ENCODE assay signal across 28 cellular contexts in the genomic region with DNA sequence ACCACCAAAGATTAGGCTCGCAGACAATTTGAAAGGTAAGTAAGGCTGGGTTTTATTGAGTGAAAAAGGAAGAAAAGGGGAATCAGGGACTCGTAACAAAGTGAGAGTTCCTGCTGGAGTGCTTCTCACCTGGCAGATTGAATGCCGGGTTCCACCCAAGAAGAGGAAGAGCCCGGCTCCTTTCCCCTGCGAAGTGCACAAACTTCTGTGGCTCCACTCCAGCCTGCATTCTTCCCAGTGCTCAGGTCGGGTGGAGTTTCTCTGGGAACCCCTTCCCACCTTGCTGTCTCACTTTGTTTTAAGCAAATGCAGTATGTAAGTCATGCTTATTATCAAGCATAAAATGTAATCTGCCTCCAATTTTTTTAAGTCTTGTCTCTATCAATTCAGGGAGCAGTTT.
"Had no signal": no experiment of that assay in that cellular context is flagged by ENCODE, and none has a peak within 500 bp of the region (broad histone marks: within the 10 kb centered on the region; RNA-seq: fewer than 3 reads in every experiment).

No MANE protein-coding gene starts in this region.

- FAIRE-seq: colon, small intestine had no signal

- H3K36me3 Mint-ChIP-seq: immature natural killer cell; natural killer cell treated with Interleukin-12 subunit alpha and Interleukin-12 subunit beta and Interleukin-15 and Interleukin-18, amount 100 ng/mL, for 72 hours; stimulated activated effector memory CD8-positive, alpha-beta T cell treated with anti-CD3 and anti-CD28 coated beads, Interleukin-12 subunit alpha, Interleukin-12 subunit beta, amount 100 ng/mL, for 72 hours had no signal

- H3K4me3 ChIP-seq: dorsolateral prefrontal cortex, gastrocnemius medialis, lower lobe of right lung, ovary, right lobe of liver, thoracic aorta, tibial nerve, upper lobe of right lung, uterus had no signal

- H3K4me1 Mint-ChIP-seq: immature natural killer cell; stimulated activated effector memory CD8-positive, alpha-beta T cell treated with anti-CD3 and anti-CD28 coated beads, Interleukin-12 subunit alpha, Interleukin-12 subunit beta, amount 100 ng/mL, for 72 hours had no signal

- ATAC-seq: esophagus mucosa; gastrocnemius medialis; left ventricle myocardium superior; lower lobe of right lung; natural killer cell treated with Interleukin-12 subunit alpha and Interleukin-12 subunit beta and Interleukin-15 and Interleukin-18, amount 100 ng/mL, for 72 hours; right lobe of liver; stimulated activated effector memory CD8-positive, alpha-beta T cell treated with anti-CD3 and anti-CD28 coated beads, Interleukin-12 subunit alpha, Interleukin-12 subunit beta, amount 100 ng/mL, for 72 hours; upper lobe of right lung had no signal

- H3K27ac ChIP-seq: dorsolateral prefrontal cortex, gastrocnemius medialis, lower lobe of right lung, ovary, right lobe of liver, thoracic aorta, tibial nerve, upper lobe of right lung had no signal

- H3K4me3 Mint-ChIP-seq: immature natural killer cell; natural killer cell treated with Interleukin-12 subunit alpha and Interleukin-12 subunit beta and Interleukin-15 and Interleukin-18, amount 100 ng/mL, for 72 hours; neural crest cell; stimulated activated effector memory CD8-positive, alpha-beta T cell treated with anti-CD3 and anti-CD28 coated beads, Interleukin-12 subunit alpha, Interleukin-12 subunit beta, amount 100 ng/mL, for 72 hours; stimulated activated naive CD8-positive, alpha-beta T cell treated with anti-CD3 and anti-CD28 coated beads, Interleukin-15, Interleukin-2, amounts not matched to agents 100 ng/mL and 50 ng/mL, for 24 hours had no signal

- H3K9me3 Mint-ChIP-seq: immature natural killer cell; natural killer cell treated with Interleukin-12 subunit alpha and Interleukin-12 subunit beta and Interleukin-15 and Interleukin-18, amount 100 ng/mL, for 72 hours; neural crest cell; stimulated activated effector memory CD8-positive, alpha-beta T cell treated with anti-CD3 and anti-CD28 coated beads, Interleukin-12 subunit alpha, Interleukin-12 subunit beta, amount 100 ng/mL, for 72 hours; stimulated activated naive CD8-positive, alpha-beta T cell treated with anti-CD3 and anti-CD28 coated beads, Interleukin-15, Interleukin-2, amounts not matched to agents 100 ng/mL and 50 ng/mL, for 24 hours had no signal

- H3K9me3 ChIP-seq: gastrocnemius medialis, lower lobe of right lung, ovary, right lobe of liver, thoracic aorta, tibial nerve, upper lobe of right lung, uterus had no signal

- H3K36me3 ChIP-seq: gastrocnemius medialis, lower lobe of right lung, ovary, right lobe of liver, thoracic aorta, tibial nerve, upper lobe of right lung, uterus had no signal

- H3K27ac Mint-ChIP-seq: immature natural killer cell; natural killer cell treated with Interleukin-12 subunit alpha and Interleukin-12 subunit beta and Interleukin-15 and Interleukin-18, amount 100 ng/mL, for 72 hours; stimulated activated effector memory CD8-positive, alpha-beta T cell treated with anti-CD3 and anti-CD28 coated beads, Interleukin-12 subunit alpha, Interleukin-12 subunit beta, amount 100 ng/mL, for 72 hours; stimulated activated naive CD8-positive, alpha-beta T cell treated with anti-CD3 and anti-CD28 coated beads, Interleukin-15, Interleukin-2, amounts not matched to agents 100 ng/mL and 50 ng/mL, for 24 hours had no signal

- H3K4me1 ChIP-seq: gastrocnemius medialis, lower lobe of right lung, right lobe of liver, tibial nerve, upper lobe of right lung, uterus had no signal

- DNase-seq: central memory CD4-positive, alpha-beta T cell; dorsolateral prefrontal cortex; effector CD4-positive, alpha-beta T cell; foreskin fibroblast; gastrocnemius medialis; head of caudate nucleus; hippocampal formation; immature natural killer cell; islet precursor cell; kidney glomerular epithelial cell; left ventricle myocardium superior; lower lobe of right lung; nucleus accumbens; ovary; right lobe of liver; small intestine; stimulated activated CD4-positive, alpha-beta T cell treated with anti-CD3 and anti-CD28 coated beads, Interleukin-2, amount 100 ng/mL, for 24 hours; stimulated activated CD4-positive, alpha-beta T cell treated with anti-CD3 and anti-CD28 coated beads, Interleukin-4, amount 100 ng/mL, for 24 hours; upper lobe of right lung; uterus had no signal

- H3K27me3 ChIP-seq: gastrocnemius medialis, ovary, right lobe of liver, tibial nerve, upper lobe of right lung, uterus had no signal
